ENCODE assay signal across 14 cellular contexts in the genomic region with DNA sequence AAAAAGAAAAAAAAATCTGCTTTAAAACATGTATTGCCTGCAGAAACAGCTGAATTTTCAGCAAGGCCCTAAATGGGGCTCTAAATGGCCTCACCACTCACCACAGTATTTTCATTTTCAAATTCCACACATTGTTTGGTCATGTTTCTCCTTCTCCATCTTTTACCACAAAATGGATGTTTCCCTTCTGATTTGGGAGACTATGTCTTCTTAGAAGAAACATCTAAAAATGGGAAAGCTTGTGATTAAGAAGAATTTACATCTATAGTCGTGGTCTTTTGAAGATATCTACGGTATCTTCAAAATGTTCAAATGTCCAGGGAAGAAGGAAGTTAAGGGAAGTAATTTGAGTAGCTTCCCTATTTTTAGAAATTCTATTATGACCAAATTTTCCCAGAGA. TPM values are rescaled to one million over a fixed set of nuclear protein-coding genes. Genes with fewer than 3 reads are reported as not detected.
DNase-seq lines count a peak whose midpoint lies in the region; FAIRE-seq and TF ChIP-seq lines count a peak whose summit lies in the region.
"Had no signal": no experiment of that assay in that cellular context is flagged by ENCODE, and none has a peak within 500 bp of the region (broad histone marks: within the 10 kb centered on the region; RNA-seq: fewer than 3 reads in every experiment).

No MANE protein-coding gene starts in this region.

- H3K36me3 ChIP-seq in astrocyte (ENCODE audit: insufficient read depth, low read length) (no peaks in the 10 kb centered on the region), Caco-2 (ENCODE audit: control insufficient read depth, insufficient read depth, low read length) (no peaks in the 10 kb centered on the region)
- H3K36me3 ChIP-seq: thyroid gland had no signal

- H3K4me1 ChIP-seq in astrocyte (ENCODE audit: insufficient read depth, low read length): peaks cover 21% of the 10 kb centered on the region
- peaks cover 6% of the 10 kb centered on the region for H3K4me1 ChIP-seq in Caco-2
- H3K4me1 ChIP-seq: foreskin keratinocyte, thyroid gland had no signal

- H3K27me3 Mint-ChIP-seq in HFFc6 (ENCODE audit: insufficient read depth) (no peaks in the 10 kb centered on the region; the same call in 1 of the 2 replicates), astrocyte (ENCODE audit: low read depth, unreplicated experiment) (no peaks in the 10 kb centered on the region), Caco-2 (ENCODE audit: insufficient read depth, unreplicated experiment) (no peaks in the 10 kb centered on the region)
- H3K27me3 Mint-ChIP-seq: activated B cell treated with CpG ODN at 0.5 μM for 24 hours had no signal

- H3K79me2 ChIP-seq in astrocyte (ENCODE audit: insufficient read depth, low read length): no peaks in the 10 kb centered on the region

- H3K4me3 ChIP-seq in AG04449 (ENCODE audit: low read depth, low read length) (no peak overlapping the region), astrocyte (ENCODE audit: insufficient read depth, low read depth, low read length) (peak overlapping the region; percentile 19), Caco-2 (ENCODE audit: low read depth, low read length) (no peak overlapping the region)
- H3K4me3 ChIP-seq: thyroid gland had no signal

- POLR2A ChIA-PET in AG04449 (lab: Yijun Ruan, JAX) (interaction anchor here (0.5 to 2.7 kb wide), 6 partner anchors 12 to 113 kb away, joined by 3 to 19 read pairs (median 6); a partner anchor contains a TSS), Caco-2 (lab: Charles Lee) (interaction anchor here (0.6 kb wide), 1 partner anchor 162 kb away, joined by 5 read pairs; no protein-coding TSS in a partner anchor)

- no peak for TF ChIP-seq CTCF in AG04449 (IDR thresholded peaks at IDR 0.05; ENCODE audit: insufficient read depth, low read length, missing control alignments)
- TF ChIP-seq CTCF in HFFc6 (IDR thresholded peaks at IDR 0.05): no peak
- TF ChIP-seq CTCF in astrocyte (IDR thresholded peaks at IDR 0.05; ENCODE audit: insufficient read depth, low read depth, low read length): no peak
- no peak for TF ChIP-seq CTCF in Caco-2 (IDR thresholded peaks at IDR 0.05; ENCODE audit: insufficient read depth in 1 of 2, low read depth in 1 of 2, low read length in 1 of 2, severe bottlenecking in 1 of 2, unreplicated experiment in 1 of 2)

- CTCF ChIA-PET in AG04449 (lab: Yijun Ruan, JAX) (interaction anchor here (1.0 to 7.7 kb wide), 12 partner anchors 10 to 156 kb away, joined by 3 to 109 read pairs (median 8); a partner anchor contains a TSS), Caco-2 (lab: Charles Lee) (interaction anchor here (0.6 to 1.5 kb wide), 3 partner anchors 9 to 156 kb away, joined by 3 to 6 read pairs (median 4); no protein-coding TSS in a partner anchor)

- no TSS peak for BruUV-seq in Caco-2 (replicated peaks; lab: Mats Ljungman, UMichigan)

- H3K9ac ChIP-seq in astrocyte (ENCODE audit: low read length): peak overlapping the region; percentile 47

- H3K9me3 ChIP-seq in astrocyte (ENCODE audit: insufficient read depth, low read depth, low read length) (no peaks in the 10 kb centered on the region), Caco-2 (no peaks in the 10 kb centered on the region)
- H3K9me3 ChIP-seq: thyroid gland had no signal

- H4K20me1 ChIP-seq in astrocyte (ENCODE audit: insufficient read depth, low read length): no peaks in the 10 kb centered on the region

- H3K4me2 ChIP-seq in astrocyte (ENCODE audit: low read length): peak overlapping the region; percentile 70

- H3K9me3 Mint-ChIP-seq in HFFc6 (no peaks in the 10 kb centered on the region), astrocyte (ENCODE audit: unreplicated experiment) (no peaks in the 10 kb centered on the region), Caco-2 (ENCODE audit: unreplicated experiment) (no peaks in the 10 kb centered on the region)
- H3K9me3 Mint-ChIP-seq: activated B cell treated with CpG ODN at 0.5 μM for 24 hours had no signal

- H3K27ac Mint-ChIP-seq in HFFc6 (peak overlapping the region; percentile 87), astrocyte (ENCODE audit: unreplicated experiment) (peak overlapping the region; percentile 88), Caco-2 (ENCODE audit: unreplicated experiment) (no peak overlapping the region)
- H3K27ac Mint-ChIP-seq: activated B cell treated with CpG ODN at 0.5 μM for 24 hours had no signal

- H3K27me3 ChIP-seq in astrocyte (ENCODE audit: insufficient read depth, low read length) (no peaks in the 10 kb centered on the region), Caco-2 (replicated peaks; ENCODE audit: control insufficient read depth, insufficient read depth, low read length) (no peaks in the 10 kb centered on the region)
- H3K27me3 ChIP-seq: foreskin keratinocyte, thyroid gland had no signal

- no peak for FAIRE-seq in astrocyte (lab: Jason Lieb, UNC)

- intact Hi-C loops in Caco-2 (cut with micrococcal nuclease; ENCODE audit: unreplicated experiment): no loop called here

- DNase-seq in AG04449 (ENCODE audit: low read depth, low spot score) (peak; percentile 62), HFFc6 (peak; percentile 77), astrocyte (ENCODE audit: low read depth) (peak; percentile 85), kidney tubule cell (ENCODE audit: low spot score) (peak; percentile 30), Caco-2 (no peak), NCI-H2029 treated with DMSO at 0.1 percent for 48 hours (lab: John Stamatoyannopoulos, UW) (no peak), caudate nucleus (lab: John Stamatoyannopoulos, UW) (no peak), NCI-H2081 (lab: John Stamatoyannopoulos, UW) (no peak)
- DNase-seq: activated B cell treated with CpG ODN at 0.5 μM for 24 hours; DND-41; foreskin keratinocyte; NCI-H2107; NK-92 treated with Interleukin-12 subunit alpha and Interleukin-12 subunit beta, amount 100 ng/mL, for 24 hours; thyroid gland had no signal

- peak overlapping the region; percentile 54 for H3K4me3 Mint-ChIP-seq in HFFc6
- no peak overlapping the region for H3K4me3 Mint-ChIP-seq in astrocyte (ENCODE audit: unreplicated experiment)
- H3K4me3 Mint-ChIP-seq in Caco-2 (ENCODE audit: unreplicated experiment): no peak overlapping the region
- H3K4me3 Mint-ChIP-seq: activated B cell treated with CpG ODN at 0.5 μM for 24 hours had no signal

- H3K36me3 Mint-ChIP-seq in HFFc6 (ENCODE audit: low read depth) (0 out of 2 replicates have a peak, but pooled peaks cover 6% of the 10 kb centered on the region), astrocyte (ENCODE audit: low read depth, unreplicated experiment) (no peaks in the 10 kb centered on the region), Caco-2 (ENCODE audit: insufficient read depth, unreplicated experiment) (no peaks in the 10 kb centered on the region)

- H2AFZ ChIP-seq in astrocyte (ENCODE audit: low read depth, low read length): no peak overlapping the region

- H3K27ac ChIP-seq in astrocyte (ENCODE audit: low read depth, low read length) (peak overlapping the region; percentile 78), caudate nucleus (ENCODE audit: low read depth, low read length) (no peak overlapping the region)
- H3K27ac ChIP-seq: foreskin keratinocyte had no signal

- peaks cover 35% of the 10 kb centered on the region for H3K4me1 Mint-ChIP-seq in HFFc6 (ENCODE audit: low read depth)
- peaks cover 16% of the 10 kb centered on the region for H3K4me1 Mint-ChIP-seq in astrocyte (ENCODE audit: low read depth, unreplicated experiment)
- no peaks in the 10 kb centered on the region for H3K4me1 Mint-ChIP-seq in Caco-2 (ENCODE audit: low read depth, unreplicated experiment)
- H3K4me1 Mint-ChIP-seq: activated B cell treated with CpG ODN at 0.5 μM for 24 hours had no signal

RNA-seq across cellular contexts. Expression of a gene that starts 20.7 kb away (rescaled TPM):
- total RNA-seq in HFFc6 (2021; fragmentation: NEBNext Ultra II Directional; extraction: Animal tissue kit (Norgen Biotek cat#: 25700)): 1,000 to 10,000 TPM in 3 of 6 experiments, 100 to 1,000 TPM in 3; 571 to 1,139 (median 936) TPM
- total RNA-seq in astrocyte: 345 and 408 TPM in 2 replicates
- total RNA-seq in Caco-2 (2022): 636 and 638 TPM in 2 replicates

RNA-seq across cellular contexts. Expression of a gene that starts 50.8 kb away (rescaled TPM):
- not detected for total RNA-seq in HFFc6 (2021; fragmentation: NEBNext Ultra II Directional; extraction: Animal tissue kit (Norgen Biotek cat#: 25700))
- total RNA-seq in astrocyte (not detected in 2 replicates), Caco-2 (2022) (3.2 and 4.9 TPM in 2 replicates)
- total RNA-seq: activated B cell treated with CpG ODN at 0.5 μM for 24 hours, foreskin keratinocyte had no signal

RNA-seq across cellular contexts. Expression of a gene that starts 55.3 kb away (rescaled TPM):
- total RNA-seq in HFFc6 (2021; fragmentation: NEBNext Ultra II Directional; extraction: Animal tissue kit (Norgen Biotek cat#: 25700)): 100 to 1,000 TPM; 227 to 300 (median 257) TPM
- 772 and 932 TPM in 2 replicates for total RNA-seq in astrocyte
- 8.5 and 9.1 TPM in 2 replicates for total RNA-seq in Caco-2 (2022)

Comparison
In these comparisons a context has a peak if more than half of its experiments do, and no peak if none do; other contexts are left out.
1. DNase-seq: peak in AG04449 (single experiment), HFFc6 (single experiment), astrocyte (single experiment) and kidney tubule cell (single experiment); none in Caco-2 (0 of 2), NCI-H2029 treated with DMSO at 0.1 percent for 48 hours (single experiment), caudate nucleus (0 of 61) and NCI-H2081 (0 of 2).
2. RNA of a gene that starts 55.3 kb away (total RNA-seq): 772 to 932 TPM in astrocyte and 227 to 300 TPM in HFFc6; 8.5 to 9.1 TPM in Caco-2; every median in the first group is over 10 times any median in the second.